ENCODE assay signal across 1 cellular context in genomic region chr5:154071799-154072781, GRCh38.
TF ChIP-seq lines count a peak whose summit lies in the region.

No MANE protein-coding gene starts in this region.

TF ChIP-seq in HepG2, 621 proteins besides CTCF, POLR2A, EP300 and RAD21 (continued from another document and continues in another):
- TF ChIP-seq, protein P1, sequence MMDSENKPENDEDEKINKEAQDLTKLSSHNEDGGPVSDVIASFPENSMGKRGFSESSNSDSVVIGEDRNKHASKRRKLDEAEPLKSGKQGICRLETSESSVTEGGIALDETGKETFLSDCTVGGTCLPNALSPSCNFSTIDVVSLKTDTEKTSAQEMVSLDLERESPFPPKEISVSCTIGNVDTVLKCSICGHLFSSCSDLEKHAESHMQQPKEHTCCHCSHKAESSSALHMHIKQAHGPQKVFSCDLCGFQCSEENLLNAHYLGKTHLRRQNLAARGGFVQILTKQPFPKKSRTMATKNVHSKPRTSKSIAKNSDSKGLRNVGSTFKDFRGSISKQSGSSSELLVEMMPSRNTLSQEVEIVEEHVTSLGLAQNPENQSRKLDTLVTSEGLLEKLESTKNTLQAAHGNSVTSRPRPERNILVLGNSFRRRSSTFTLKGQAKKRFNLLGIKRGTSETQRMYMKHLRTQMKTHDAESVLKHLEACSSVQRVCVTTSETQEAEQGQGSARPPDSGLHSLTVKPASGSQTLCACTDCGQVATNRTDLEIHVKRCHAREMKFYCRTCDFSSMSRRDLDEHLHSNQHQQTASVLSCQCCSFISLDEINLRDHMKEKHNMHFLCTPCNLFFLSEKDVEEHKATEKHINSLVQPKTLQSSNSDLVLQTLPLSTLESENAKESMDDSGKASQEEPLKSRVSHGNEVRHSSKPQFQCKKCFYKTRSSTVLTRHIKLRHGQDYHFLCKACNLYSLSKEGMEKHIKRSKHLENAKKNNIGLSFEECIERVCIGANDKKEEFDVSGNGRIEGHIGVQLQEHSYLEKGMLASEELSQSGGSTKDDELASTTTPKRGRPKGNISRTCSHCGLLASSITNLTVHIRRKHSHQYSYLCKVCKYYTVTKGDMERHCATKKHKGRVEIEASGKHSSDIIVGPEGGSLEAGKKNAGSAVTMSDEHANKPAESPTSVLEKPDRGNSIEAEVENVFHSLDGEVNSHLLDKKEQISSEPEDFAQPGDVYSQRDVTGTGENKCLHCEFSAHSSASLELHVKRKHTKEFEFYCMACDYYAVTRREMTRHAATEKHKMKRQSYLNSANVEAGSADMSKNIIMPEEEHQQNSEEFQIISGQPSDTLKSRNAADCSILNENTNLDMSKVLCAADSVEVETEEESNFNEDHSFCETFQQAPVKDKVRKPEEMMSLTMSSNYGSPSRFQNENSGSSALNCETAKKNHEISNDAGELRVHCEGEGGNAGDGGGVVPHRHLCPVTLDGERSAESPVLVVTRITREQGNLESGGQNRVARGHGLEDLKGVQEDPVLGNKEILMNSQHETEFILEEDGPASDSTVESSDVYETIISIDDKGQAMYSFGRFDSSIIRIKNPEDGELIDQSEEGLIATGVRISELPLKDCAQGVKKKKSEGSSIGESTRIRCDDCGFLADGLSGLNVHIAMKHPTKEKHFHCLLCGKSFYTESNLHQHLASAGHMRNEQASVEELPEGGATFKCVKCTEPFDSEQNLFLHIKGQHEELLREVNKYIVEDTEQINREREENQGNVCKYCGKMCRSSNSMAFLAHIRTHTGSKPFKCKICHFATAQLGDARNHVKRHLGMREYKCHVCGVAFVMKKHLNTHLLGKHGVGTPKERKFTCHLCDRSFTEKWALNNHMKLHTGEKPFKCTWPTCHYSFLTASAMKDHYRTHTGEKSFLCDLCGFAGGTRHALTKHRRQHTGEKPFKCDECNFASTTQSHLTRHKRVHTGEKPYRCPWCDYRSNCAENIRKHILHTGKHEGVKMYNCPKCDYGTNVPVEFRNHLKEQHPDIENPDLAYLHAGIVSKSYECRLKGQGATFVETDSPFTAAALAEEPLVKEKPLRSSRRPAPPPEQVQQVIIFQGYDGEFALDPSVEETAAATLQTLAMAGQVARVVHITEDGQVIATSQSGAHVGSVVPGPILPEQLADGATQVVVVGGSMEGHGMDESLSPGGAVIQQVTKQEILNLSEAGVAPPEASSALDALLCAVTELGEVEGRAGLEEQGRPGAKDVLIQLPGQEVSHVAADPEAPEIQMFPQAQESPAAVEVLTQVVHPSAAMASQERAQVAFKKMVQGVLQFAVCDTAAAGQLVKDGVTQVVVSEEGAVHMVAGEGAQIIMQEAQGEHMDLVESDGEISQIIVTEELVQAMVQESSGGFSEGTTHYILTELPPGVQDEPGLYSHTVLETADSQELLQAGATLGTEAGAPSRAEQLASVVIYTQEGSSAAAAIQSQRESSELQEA (CRISPR knock-in tag; IDR thresholded peaks at IDR 0.05; ENCODE audit: not compliant biosample characterization) = no peak
- no peak for TF ChIP-seq ZNF576 (CRISPR knock-in tag; IDR thresholded peaks at IDR 0.05)
- no peak for TF ChIP-seq LCORL (IDR thresholded peaks at IDR 0.05)
- no peak for TF ChIP-seq LCORL (CRISPR knock-in tag; IDR thresholded peaks at IDR 0.05)
- no peak for TF ChIP-seq POLR2G (IDR thresholded peaks at IDR 0.05; ENCODE audit: low read depth, low read length)
- TF ChIP-seq ZNF33A (CRISPR knock-in tag; IDR thresholded peaks at IDR 0.05; ENCODE audit: borderline replicate concordance) = no peak
- 0 out of 2 replicates have a peak, but pooled peaks have one; percentile 12 for TF ChIP-seq PATZ1 (CRISPR knock-in tag; IDR thresholded peaks at IDR 0.05)
- TF ChIP-seq ZNF777 (CRISPR knock-in tag; IDR thresholded peaks at IDR 0.05) = 0 out of 2 replicates have a peak, but pooled peaks have one; percentile 23
- TF ChIP-seq, protein P2, sequence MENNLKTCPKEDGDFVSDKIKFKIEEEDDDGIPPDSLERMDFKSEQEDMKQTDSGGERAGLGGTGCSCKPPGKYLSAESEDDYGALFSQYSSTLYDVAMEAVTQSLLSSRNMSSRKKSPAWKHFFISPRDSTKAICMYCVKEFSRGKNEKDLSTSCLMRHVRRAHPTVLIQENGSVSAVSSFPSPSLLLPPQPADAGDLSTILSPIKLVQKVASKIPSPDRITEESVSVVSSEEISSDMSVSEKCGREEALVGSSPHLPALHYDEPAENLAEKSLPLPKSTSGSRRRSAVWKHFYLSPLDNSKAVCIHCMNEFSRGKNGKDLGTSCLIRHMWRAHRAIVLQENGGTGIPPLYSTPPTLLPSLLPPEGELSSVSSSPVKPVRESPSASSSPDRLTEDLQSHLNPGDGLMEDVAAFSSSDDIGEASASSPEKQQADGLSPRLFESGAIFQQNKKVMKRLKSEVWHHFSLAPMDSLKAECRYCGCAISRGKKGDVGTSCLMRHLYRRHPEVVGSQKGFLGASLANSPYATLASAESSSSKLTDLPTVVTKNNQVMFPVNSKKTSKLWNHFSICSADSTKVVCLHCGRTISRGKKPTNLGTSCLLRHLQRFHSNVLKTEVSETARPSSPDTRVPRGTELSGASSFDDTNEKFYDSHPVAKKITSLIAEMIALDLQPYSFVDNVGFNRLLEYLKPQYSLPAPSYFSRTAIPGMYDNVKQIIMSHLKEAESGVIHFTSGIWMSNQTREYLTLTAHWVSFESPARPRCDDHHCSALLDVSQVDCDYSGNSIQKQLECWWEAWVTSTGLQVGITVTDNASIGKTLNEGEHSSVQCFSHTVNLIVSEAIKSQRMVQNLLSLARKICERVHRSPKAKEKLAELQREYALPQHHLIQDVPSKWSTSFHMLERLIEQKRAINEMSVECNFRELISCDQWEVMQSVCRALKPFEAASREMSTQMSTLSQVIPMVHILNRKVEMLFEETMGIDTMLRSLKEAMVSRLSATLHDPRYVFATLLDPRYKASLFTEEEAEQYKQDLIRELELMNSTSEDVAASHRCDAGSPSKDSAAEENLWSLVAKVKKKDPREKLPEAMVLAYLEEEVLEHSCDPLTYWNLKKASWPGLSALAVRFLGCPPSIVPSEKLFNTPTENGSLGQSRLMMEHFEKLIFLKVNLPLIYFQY (CRISPR knock-in tag; IDR thresholded peaks at IDR 0.05; ENCODE audit: borderline replicate concordance) = no peak
- TF ChIP-seq NR1H2 (CRISPR knock-in tag; IDR thresholded peaks at IDR 0.05; ENCODE audit: borderline replicate concordance, low read depth) = no peak
- TF ChIP-seq ZNF598 (CRISPR knock-in tag; IDR thresholded peaks at IDR 0.05; ENCODE audit: borderline replicate concordance) = 0 out of 2 replicates have a peak, but pooled peaks have one; percentile 26
- TF ChIP-seq GATAD2A (CRISPR knock-in tag; IDR thresholded peaks at IDR 0.05) = peak; percentile 14; the same call in 1 of the 2 replicates
- no peak for TF ChIP-seq RXRA (CRISPR knock-in tag; IDR thresholded peaks at IDR 0.05)
- TF ChIP-seq CREB3 (CRISPR knock-in tag; IDR thresholded peaks at IDR 0.05) = no peak
- no peak for TF ChIP-seq ZBTB7A (CRISPR knock-in tag; IDR thresholded peaks at IDR 0.05)
- TF ChIP-seq RFXANK (CRISPR knock-in tag; IDR thresholded peaks at IDR 0.05) = no peak
- TF ChIP-seq, protein P3, sequence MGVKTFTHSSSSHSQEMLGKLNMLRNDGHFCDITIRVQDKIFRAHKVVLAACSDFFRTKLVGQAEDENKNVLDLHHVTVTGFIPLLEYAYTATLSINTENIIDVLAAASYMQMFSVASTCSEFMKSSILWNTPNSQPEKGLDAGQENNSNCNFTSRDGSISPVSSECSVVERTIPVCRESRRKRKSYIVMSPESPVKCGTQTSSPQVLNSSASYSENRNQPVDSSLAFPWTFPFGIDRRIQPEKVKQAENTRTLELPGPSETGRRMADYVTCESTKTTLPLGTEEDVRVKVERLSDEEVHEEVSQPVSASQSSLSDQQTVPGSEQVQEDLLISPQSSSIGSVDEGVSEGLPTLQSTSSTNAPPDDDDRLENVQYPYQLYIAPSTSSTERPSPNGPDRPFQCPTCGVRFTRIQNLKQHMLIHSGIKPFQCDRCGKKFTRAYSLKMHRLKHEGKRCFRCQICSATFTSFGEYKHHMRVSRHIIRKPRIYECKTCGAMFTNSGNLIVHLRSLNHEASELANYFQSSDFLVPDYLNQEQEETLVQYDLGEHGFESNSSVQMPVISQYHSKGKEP (CRISPR knock-in tag; IDR thresholded peaks at IDR 0.05) = no peak
- no peak for TF ChIP-seq NR2F2 (IDR thresholded peaks at IDR 0.05; ENCODE audit: borderline replicate concordance, low read depth)
- TF ChIP-seq HNF1B (CRISPR knock-in tag; IDR thresholded peaks at IDR 0.05) = 0 out of 2 replicates have a peak, but pooled peaks have one; percentile 28
- TF ChIP-seq ZNF24 (IDR thresholded peaks at IDR 0.05) = no peak
- TF ChIP-seq ZNF83 (CRISPR knock-in tag; IDR thresholded peaks at IDR 0.05; ENCODE audit: borderline replicate concordance) = no peak
- peak; percentile 27; the same call in 1 of the 2 replicates for TF ChIP-seq ZFY (CRISPR knock-in tag; IDR thresholded peaks at IDR 0.05)
- TF ChIP-seq ZNF558 (CRISPR knock-in tag; IDR thresholded peaks at IDR 0.05; ENCODE audit: borderline replicate concordance) = 0 out of 2 replicates have a peak, but pooled peaks have one; percentile 33
- 0 out of 2 replicates have a peak, but pooled peaks have one; percentile 28 for TF ChIP-seq KAT8 (CRISPR knock-in tag; IDR thresholded peaks at IDR 0.05)
- TF ChIP-seq TBX2 (CRISPR knock-in tag; IDR thresholded peaks at IDR 0.05; ENCODE audit: borderline replicate concordance) = peak; percentile 48; the same call in 1 of the 2 replicates
- peak; percentile 13 for TF ChIP-seq TEAD3 (CRISPR knock-in tag; optimal IDR thresholded peaks at IDR 0.05; ENCODE audit: borderline replicate concordance)
- TF ChIP-seq ZNF333 (CRISPR knock-in tag; IDR thresholded peaks at IDR 0.05; ENCODE audit: borderline replicate concordance) = no peak
- no peak for TF ChIP-seq ZNF331 (CRISPR knock-in tag; IDR thresholded peaks at IDR 0.05)
- no peak for TF ChIP-seq ZC3H4 (CRISPR knock-in tag; IDR thresholded peaks at IDR 0.05; ENCODE audit: borderline replicate concordance)
- TF ChIP-seq, protein P4, sequence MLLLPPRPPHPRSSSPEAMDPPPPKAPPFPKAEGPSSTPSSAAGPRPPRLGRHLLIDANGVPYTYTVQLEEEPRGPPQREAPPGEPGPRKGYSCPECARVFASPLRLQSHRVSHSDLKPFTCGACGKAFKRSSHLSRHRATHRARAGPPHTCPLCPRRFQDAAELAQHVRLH (CRISPR knock-in tag; IDR thresholded peaks at IDR 0.05; ENCODE audit: borderline replicate concordance, low read depth) = peak; percentile 34; the same call in 1 of the 2 replicates
- TF ChIP-seq RXRB (CRISPR knock-in tag; IDR thresholded peaks at IDR 0.05; ENCODE audit: borderline replicate concordance) = 0 out of 2 replicates have a peak, but pooled peaks have one; percentile 31
- TF ChIP-seq, protein P5, sequence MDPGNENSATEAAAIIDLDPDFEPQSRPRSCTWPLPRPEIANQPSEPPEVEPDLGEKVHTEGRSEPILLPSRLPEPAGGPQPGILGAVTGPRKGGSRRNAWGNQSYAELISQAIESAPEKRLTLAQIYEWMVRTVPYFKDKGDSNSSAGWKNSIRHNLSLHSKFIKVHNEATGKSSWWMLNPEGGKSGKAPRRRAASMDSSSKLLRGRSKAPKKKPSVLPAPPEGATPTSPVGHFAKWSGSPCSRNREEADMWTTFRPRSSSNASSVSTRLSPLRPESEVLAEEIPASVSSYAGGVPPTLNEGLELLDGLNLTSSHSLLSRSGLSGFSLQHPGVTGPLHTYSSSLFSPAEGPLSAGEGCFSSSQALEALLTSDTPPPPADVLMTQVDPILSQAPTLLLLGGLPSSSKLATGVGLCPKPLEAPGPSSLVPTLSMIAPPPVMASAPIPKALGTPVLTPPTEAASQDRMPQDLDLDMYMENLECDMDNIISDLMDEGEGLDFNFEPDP (CRISPR knock-in tag; conservative IDR thresholded peaks at IDR 0.05) = no peak
- no peak for TF ChIP-seq ZNF605 (CRISPR knock-in tag; IDR thresholded peaks at IDR 0.05)
